ENCODE assay signal across 8 cellular contexts in genomic region chr2:57760448-57760847, GRCh38.
A peak's percentile ranks its signal among the peaks of the same experiment; 100 is the strongest.
DNase-seq lines count a peak whose midpoint lies in the region; ATAC-seq and TF ChIP-seq lines count a peak whose summit lies in the region.

No MANE protein-coding gene starts in this region.

- in situ Hi-C loops in GM13976 (cut with MboI; ENCODE audit: low sequenced_read_pairs, unreplicated experiment): no loop called here

- ATAC-seq in GM21619 (IDR thresholded peaks at IDR 0.05; ENCODE audit: unreplicated experiment): peak; percentile 74

- TF ChIP-seq CTCF in GM13976 (IDR thresholded peaks at IDR 0.05; ENCODE audit: borderline replicate concordance, control extremely low read depth, extremely low read depth, insufficient read depth, missing control alignments) (no peak), MM.1S (IDR thresholded peaks at IDR 0.05; ENCODE audit: low read length) (no peak)

- H3F3A ChIP-seq in MM.1S (ENCODE audit: insufficient read depth, low read length): no peaks in the 10 kb centered on the region

- no peaks in the 10 kb centered on the region for H3K9me2 ChIP-seq in MM.1S (replicated peaks; ENCODE audit: insufficient read depth, low read length)

- H3K4me3 ChIP-seq in MM.1S (ENCODE audit: low read length) (peak overlapping the region; percentile 53; the same call in 1 of the 2 replicates), endocrine pancreas (ENCODE audit: control insufficient read depth, insufficient read depth, low read length) (peak overlapping the region; percentile 77)

- peak overlapping the region; percentile 46; the same call in 1 of the 2 replicates for H3K9ac ChIP-seq in MM.1S (ENCODE audit: low read length)
- H3K9ac ChIP-seq in endocrine pancreas (ENCODE audit: control insufficient read depth, insufficient read depth, low read length): no peak overlapping the region

- peak overlapping the region; percentile 90 for H2AFZ ChIP-seq in MM.1S (ENCODE audit: low read length)

- H3K27me3 ChIP-seq in MM.1S (replicated peaks; ENCODE audit: insufficient read depth, low read length) (no peaks in the 10 kb centered on the region), endocrine pancreas (ENCODE audit: control insufficient read depth, insufficient read depth, low read length) (no peaks in the 10 kb centered on the region)

- H3K9me3 ChIP-seq in MM.1S (replicated peaks; ENCODE audit: insufficient read depth, low read length): no peaks in the 10 kb centered on the region
- H3K9me3 ChIP-seq in endocrine pancreas (ENCODE audit: control insufficient read depth, low read length): no peaks in the 10 kb centered on the region

- DNase-seq in GM13976 (ENCODE audit: low spot score) (peak; percentile 40), MM.1S (no peak), NCI-H82 treated with DMSO at 0.1 percent for 48 hours (lab: John Stamatoyannopoulos, UW; ENCODE audit: unreplicated experiment) (no peak), DMS153 treated with DMSO at 0.1 percent for 48 hours (lab: John Stamatoyannopoulos, UW; ENCODE audit: unreplicated experiment) (no peak), NCI-H1930 (lab: John Stamatoyannopoulos, UW) (no peak)
- DNase-seq in NK-92 treated with Interleukin-12 subunit alpha and Interleukin-12 subunit beta, amount 100 ng/mL, for 24 hours (lab: John Stamatoyannopoulos, UW): no peak

- no peaks in the 10 kb centered on the region for H3K79me2 ChIP-seq in MM.1S (ENCODE audit: low read length)

- no peaks in the 10 kb centered on the region for H4K20me1 ChIP-seq in MM.1S (ENCODE audit: insufficient read depth, low read length)

- H3K4me1 ChIP-seq in MM.1S (ENCODE audit: low read length) (no peaks in the 10 kb centered on the region), endocrine pancreas (ENCODE audit: control insufficient read depth, insufficient read depth, low read length) (peaks cover 3% of the 10 kb centered on the region)

- peak overlapping the region; percentile 86 for H3K4me2 ChIP-seq in MM.1S (ENCODE audit: low read depth, low read length)

- no peak overlapping the region for H3K27ac ChIP-seq in MM.1S (ENCODE audit: low read length)

- H3K36me3 ChIP-seq in MM.1S (replicated peaks; ENCODE audit: insufficient read depth, low read length) (no peaks in the 10 kb centered on the region), endocrine pancreas (ENCODE audit: control insufficient read depth, insufficient read depth, low read length) (no peaks in the 10 kb centered on the region)
